In genomic region chr17:42853004-42853403, GRCh38 we compare ENCODE assay signal across 11 cellular contexts. TPM values are rescaled to one million over a fixed set of nuclear protein-coding genes. Genes with fewer than 3 reads are reported as not detected.
DNase-seq lines count a peak whose midpoint lies in the region; ATAC-seq and TF ChIP-seq lines count a peak whose summit lies in the region.
"Had no signal": no experiment of that assay in that cellular context is flagged by ENCODE, and none has a peak within 500 bp of the region (broad histone marks: within the 10 kb centered on the region; RNA-seq: fewer than 3 reads in every experiment).

No MANE protein-coding gene starts in this region.

- no peaks in the 10 kb centered on the region for H3K36me3 ChIP-seq in upper lobe of left lung

- intact Hi-C loops in left colon (cut with DNase I, micrococcal nuclease): no loop called here

- no peaks in the 10 kb centered on the region for H3K27me3 ChIP-seq in upper lobe of left lung

- TF ChIP-seq POLR2A in upper lobe of left lung (IDR thresholded peaks at IDR 0.05): no peak
- no peak for TF ChIP-seq POLR2A in GM18505 (IDR thresholded peaks at IDR 0.05; ENCODE audit: borderline replicate concordance, extremely low read depth, insufficient read depth, insufficient read length)

- WGBS in upper lobe of left lung, 2 donors: 55 to 72% methylated on average over 4 of the region's 4 CpGs

- TF ChIP-seq CTCF in upper lobe of left lung (IDR thresholded peaks at IDR 0.05): no peak

- DNase-seq in left colon (no peak), upper lobe of left lung (no peak)
- DNase-seq: activated T-cell treated with anti-CD3 and anti-CD28 coated beads, Interleukin-2, amount 50 U/mL, for 72 hours; cerebellar nuclear complex; DMS153; midbrain; NCI-H2029; PC-9; substantia nigra had no signal

- H3K27ac ChIP-seq in upper lobe of left lung: peak overlapping the region; percentile 64 to 88 (median 80)
- H3K27ac ChIP-seq: PC-9 had no signal

- ATAC-seq in left colon (peak; percentile 22), upper lobe of left lung (ENCODE audit: low FRiP score in 2 of 2) (no peak), GM18505 (IDR thresholded peaks at IDR 0.05; ENCODE audit: unreplicated experiment) (no peak)
- ATAC-seq: activated T-cell treated with anti-CD3 and anti-CD28 coated beads, Interleukin-2, amount 50 U/mL, for 72 hours had no signal

- H3K9me3 ChIP-seq in upper lobe of left lung: no peaks in the 10 kb centered on the region

- H3K4me1 ChIP-seq in upper lobe of left lung: peaks cover 9 to 25% (median 11%) of the 10 kb centered on the region in 4 donors

- no peak for TF ChIP-seq EP300 in upper lobe of left lung (IDR thresholded peaks at IDR 0.05)

- peak overlapping the region in 3 of 4 donors; percentile 40 to 51 (median 48) for H3K4me3 ChIP-seq in upper lobe of left lung
- H3K4me3 ChIP-seq: PC-9 had no signal

RNA-seq across cellular contexts. Expression of gene AOC3, which starts 2.0 kb away (rescaled TPM):
- total RNA-seq in left colon: 10 to 100 TPM in 1 of 2 donors, 1 to 10 TPM in 1; 5.6 to 27.1 TPM
- 100 to 1,000 TPM in 4 of 6 donors, 10 to 100 TPM in 2; 76.9 to 210 (median 111) TPM for total RNA-seq in upper lobe of left lung

RNA-seq across cellular contexts. Expression of gene AOC2, which starts 8.6 kb away (rescaled TPM):
- total RNA-seq in left colon (under 1 TPM; 0.47 to 0.85 TPM), upper lobe of left lung (1 to 10 TPM; 1.5 to 5.2 (median 2.9) TPM)

RNA-seq across cellular contexts. Expression of gene PSME3, which starts 19.8 kb away (rescaled TPM):
- total RNA-seq in left colon: 100 to 1,000 TPM in 1 of 2 donors, 10 to 100 TPM in 1; 89.7 to 104 TPM
- 100 to 1,000 TPM in 1 of 6 donors, 10 to 100 TPM in 5; 67.5 to 102 (median 75.8) TPM for total RNA-seq in upper lobe of left lung

RNA-seq across cellular contexts. Expression of gene BECN1, which starts 28.9 kb away (rescaled TPM):
- total RNA-seq in left colon (100 to 1,000 TPM; 128 to 150 TPM), upper lobe of left lung (100 to 1,000 TPM in 3 of 6 donors, 10 to 100 TPM in 3; 83.0 to 167 (median 101) TPM)

RNA-seq across cellular contexts. Expression of gene G6PC1, which starts 47.6 kb away (rescaled TPM):
- under 1 TPM in 1 of 2 donors, not detected in 1; 0.50 TPM for total RNA-seq in left colon
- not detected for total RNA-seq in upper lobe of left lung
- total RNA-seq: activated T-cell treated with anti-CD3 and anti-CD28 coated beads, Interleukin-2, amount 50 U/mL, for 72 hours; frontal cortex; PC-9 had no signal
